ENCODE assay signal across 15 cellular contexts in genomic region chr3:107675233-107675900, GRCh38.
A peak's percentile ranks its signal among the peaks of the same experiment; 100 is the strongest.
DNase-seq lines count a peak whose midpoint lies in the region; ATAC-seq and TF ChIP-seq lines count a peak whose summit lies in the region.
"Had no signal": no experiment of that assay in that cellular context is flagged by ENCODE, and none has a peak within 500 bp of the region (broad histone marks: within the 10 kb centered on the region; RNA-seq: fewer than 3 reads in every experiment).

No MANE protein-coding gene starts in this region.

- no peaks in the 10 kb centered on the region for H3K4me1 ChIP-seq in DND-41 (ENCODE audit: insufficient read depth, low read length)

- H4K20me1 ChIP-seq in DND-41 (ENCODE audit: insufficient read depth, low read length) = peaks cover 17% of the 10 kb centered on the region; the same call in 1 of the 2 replicates

- no peaks in the 10 kb centered on the region; the same call in 1 of the 2 replicates for H3K79me2 ChIP-seq in DND-41 (ENCODE audit: insufficient read depth, low read length)

- TF ChIP-seq CTCF in DND-41 (IDR thresholded peaks at IDR 0.05; ENCODE audit: borderline replicate concordance, extremely low read depth, low read length, poor library complexity, severe bottlenecking) = no peak

- H3K4me3 ChIP-seq in DND-41 (ENCODE audit: low read depth in 1 of 2, low read length in 2 of 2) = no peak overlapping the region
- H3K4me3 ChIP-seq: SK-N-MC had no signal

- H3K27ac ChIP-seq in DND-41 (ENCODE audit: low read length) = no peak overlapping the region
- H3K27ac ChIP-seq: SK-N-MC had no signal

- ATAC-seq in DND-41 (ENCODE audit: insufficient read depth, low read depth) (0 out of 3 replicates have a peak, but pooled peaks have one; percentile 31), GM21360 (IDR thresholded peaks at IDR 0.05; ENCODE audit: unreplicated experiment) (peak; percentile 56), HG03139 (IDR thresholded peaks at IDR 0.05; ENCODE audit: unreplicated experiment) (peak; percentile 46)

- intact Hi-C loops in head of caudate nucleus (cut with DNase I) = loop anchor here (5.0 kb wide), 1 partner anchor 67 kb away; no protein-coding TSS in a partner anchor

- no peak overlapping the region for H2AFZ ChIP-seq in DND-41 (ENCODE audit: low read depth, low read length)

- H3K9me3 ChIP-seq in DND-41 (ENCODE audit: insufficient read depth, low read length, severe bottlenecking) = no peaks in the 10 kb centered on the region

- H3K4me2 ChIP-seq in DND-41 (ENCODE audit: insufficient read depth, low read length) = no peak overlapping the region

- H3K27me3 ChIP-seq in DND-41 (ENCODE audit: insufficient read depth, low read length, poor library complexity) = no peaks in the 10 kb centered on the region

- H3K9ac ChIP-seq in DND-41 (ENCODE audit: low read depth, low read length) = no peak overlapping the region

- DNase-seq in DND-41 (no peak), medulla oblongata (ENCODE audit: extremely low spot score) (peak; percentile 52), head of caudate nucleus (no peak), kidney glomerular epithelial cell (lab: John Stamatoyannopoulos, UW) (no peak), NCI-H128 (lab: John Stamatoyannopoulos, UW; ENCODE audit: unreplicated experiment) (no peak), GM03348 (ENCODE audit: low spot score) (no peak)
- DNase-seq: activated CD4-positive, alpha-beta T cell treated with anti-CD3 and anti-CD28 coated beads for 48 hours; activated effector memory CD4-positive, alpha-beta T cell treated with Interleukin-2 at 50 U/mL for 16 hours; GDM1; NCI-H146; NCI-H82; small intestine had no signal

- no peaks in the 10 kb centered on the region for H3K36me3 ChIP-seq in DND-41 (ENCODE audit: insufficient read depth, low read length)
